ENCODE assay signal across 8 cellular contexts in the genomic region with DNA sequence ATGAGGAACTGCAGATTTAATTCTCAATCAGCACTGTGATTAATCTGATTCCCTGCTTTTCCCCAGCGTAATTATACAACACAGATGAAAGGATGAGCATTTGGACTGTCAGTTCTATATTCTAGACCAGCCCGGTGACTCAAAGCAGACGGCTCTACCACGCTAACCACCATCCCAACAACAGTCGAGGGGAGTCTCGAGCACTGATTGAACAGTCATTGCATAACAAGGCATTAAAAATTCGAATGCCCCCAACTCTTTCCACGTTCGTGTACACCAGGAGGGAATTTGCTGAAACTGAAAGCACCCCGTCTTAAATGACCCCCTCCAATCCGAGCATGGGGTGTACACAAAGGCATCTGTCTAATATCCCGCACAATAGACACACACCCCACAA.
A peak's percentile ranks its signal among the peaks of the same experiment; 100 is the strongest.
DNase-seq lines count a peak whose midpoint lies in the region; ATAC-seq lines count a peak whose summit lies in the region.

No MANE protein-coding gene starts in this region.

- no peak for DNase-seq in activated CD4-positive, CD25-positive, alpha-beta regulatory T cell treated with anti-CD3 and anti-CD28 coated beads, Interleukin-2, amount 50 U/mL, for 72 hours
- DNase-seq in NCI-H748 treated with DMSO at 0.1 percent for 48 hours (lab: John Stamatoyannopoulos, UW) = peak; percentile 39
- DNase-seq in adipocyte (ENCODE audit: low read depth) = peak; percentile 60
- DNase-seq in iris pigment epithelial cell (ENCODE audit: low read depth) = peak; percentile 46
- peak; percentile 51 for DNase-seq in stimulated activated CD4-positive, alpha-beta T cell treated with anti-CD3 and anti-CD28 coated beads, Interleukin-4, amount 100 ng/mL, for 24 hours

- H3K9me3 ChIP-seq in adipocyte (ENCODE audit: control insufficient read depth, low read length) = no peaks in the 10 kb centered on the region

- ATAC-seq in activated CD4-positive, CD25-positive, alpha-beta regulatory T cell treated with anti-CD3 and anti-CD28 coated beads, Interleukin-2, amount 50 U/mL, for 24 hours = peak; percentile 46 to 53
- ATAC-seq in HG03342 (IDR thresholded peaks at IDR 0.05; ENCODE audit: unreplicated experiment) (no peak), HG02623 (IDR thresholded peaks at IDR 0.05; ENCODE audit: unreplicated experiment) (no peak)

- H3K27me3 ChIP-seq in adipocyte (replicated peaks; ENCODE audit: control insufficient read depth, insufficient read depth, low read length) = no peaks in the 10 kb centered on the region

- no peaks in the 10 kb centered on the region for H3K4me1 ChIP-seq in adipocyte (ENCODE audit: control insufficient read depth, insufficient read depth, low read length)

- H3K36me3 ChIP-seq in adipocyte (ENCODE audit: control insufficient read depth, insufficient read depth, low read length, severe bottlenecking) = no peaks in the 10 kb centered on the region

- H3K9ac ChIP-seq in adipocyte (ENCODE audit: low read length) = peak overlapping the region; percentile 87

- H3K4me3 ChIP-seq in adipocyte (ENCODE audit: low read length) = peak overlapping the region; percentile 92

Comparison
In these comparisons a context has a peak if more than half of its experiments do, and no peak if none do; other contexts are left out.
1. ATAC-seq: peak in activated CD4-positive, CD25-positive, alpha-beta regulatory T cell treated with anti-CD3 and anti-CD28 coated beads, Interleukin-2, amount 50 U/mL, for 24 hours (2 of 2); none in HG03342 (single experiment) and HG02623 (single experiment).